14 cellular contexts compared by ENCODE assay signal in the genomic region with DNA sequence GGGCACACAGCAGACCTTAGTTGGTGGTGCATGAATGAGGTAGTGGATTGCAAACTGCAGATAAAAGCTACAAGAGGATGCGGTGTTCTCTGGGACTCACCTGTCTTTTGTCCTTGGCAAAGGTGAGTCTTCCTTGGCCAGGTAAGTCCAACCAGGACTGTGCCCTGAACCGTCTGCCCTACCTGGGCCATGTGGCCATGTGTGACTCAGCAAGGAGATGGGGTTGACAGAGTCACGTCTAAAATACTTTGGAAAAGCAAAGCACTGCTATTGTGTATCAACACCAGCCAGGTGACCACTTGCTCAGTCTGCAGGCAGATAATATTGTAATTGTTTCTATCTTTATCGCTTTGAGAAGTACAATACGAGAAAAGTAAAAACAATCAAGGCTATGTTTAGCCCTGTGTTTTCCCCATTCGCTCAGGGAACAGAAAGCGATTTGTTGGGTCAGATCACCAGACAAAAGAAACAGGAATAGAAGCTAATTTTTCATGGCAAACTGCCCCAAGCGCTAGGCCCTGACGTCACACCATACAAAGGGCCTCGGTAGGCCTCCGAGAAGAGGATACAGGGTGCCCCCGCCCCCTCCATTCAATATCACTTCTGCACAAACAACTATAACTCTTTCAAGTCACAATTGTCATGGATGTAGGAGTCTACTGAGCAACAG. TPM values are rescaled to one million over a fixed set of nuclear protein-coding genes. Genes with fewer than 3 reads are reported as not detected.
DNase-seq lines count a peak whose midpoint lies in the region; ATAC-seq, FAIRE-seq and TF ChIP-seq lines count a peak whose summit lies in the region.
"Had no signal": no experiment of that assay in that cellular context is flagged by ENCODE, and none has a peak within 500 bp of the region (broad histone marks: within the 10 kb centered on the region; RNA-seq: fewer than 3 reads in every experiment).

No MANE protein-coding gene starts in this region.

- no peak overlapping the region for H3K4me3 Mint-ChIP-seq in progenitor cell of endocrine pancreas (ENCODE audit: low read depth)

- H3K9ac ChIP-seq in BLaER1 treated with 17β-estradiol and CSF1 and Interleukin-3, amounts not matched to agents 10 nM and 100 nM, result peak overlapping the region in 1 of 11 experiments; percentile 47; a peak in 2 of 22 replicates
- H3K9ac ChIP-seq in SU-DHL-6 (ENCODE audit: low read length), result no peak overlapping the region

- H3K9me2 ChIP-seq in SU-DHL-6 (replicated peaks; ENCODE audit: insufficient read depth, low read length), result no peaks in the 10 kb centered on the region

- peaks cover 27 to 78% (median 61%) of the 10 kb centered on the region in 11 experiments for H3K36me3 ChIP-seq in BLaER1 treated with 17β-estradiol and CSF1 and Interleukin-3, amounts not matched to agents 10 nM and 100 nM
- H3K36me3 ChIP-seq in SU-DHL-6 (ENCODE audit: low read length), result peaks cover 51% of the 10 kb centered on the region
- H3K36me3 ChIP-seq in heart left ventricle, result peaks cover 0 to 23% (median 5%) of the 10 kb centered on the region in 9 donors

- H3K27me3 ChIP-seq in BLaER1 treated with 17β-estradiol and CSF1 and Interleukin-3, amounts not matched to agents 10 nM and 100 nM, result no peaks in the 10 kb centered on the region
- no peaks in the 10 kb centered on the region for H3K27me3 ChIP-seq in SU-DHL-6 (ENCODE audit: low read length)
- no peaks in the 10 kb centered on the region for H3K27me3 ChIP-seq in heart left ventricle

- peaks cover 0 to 3% (median 0%) of the 10 kb centered on the region in 11 experiments; a peak in 3 of 22 replicates for H4K20me1 ChIP-seq in BLaER1 treated with 17β-estradiol and CSF1 and Interleukin-3, amounts not matched to agents 10 nM and 100 nM
- peaks cover 9% of the 10 kb centered on the region for H4K20me1 ChIP-seq in SU-DHL-6 (ENCODE audit: low read depth, low read length)

- 26 to 34% (median 29%) methylated on average over 11 to 12 of the region's 12 CpGs for WGBS in heart left ventricle, 4 donors

- peaks cover 41 to 72% (median 58%) of the 10 kb centered on the region in 10 experiments for H3K4me1 ChIP-seq in BLaER1 treated with 17β-estradiol and CSF1 and Interleukin-3, amounts not matched to agents 10 nM and 100 nM
- H3K4me1 ChIP-seq in heart left ventricle, result peaks cover 7 to 100% (median 75%) of the 10 kb centered on the region in 12 donors
- H3K4me1 ChIP-seq: prostate gland had no signal

- no peak overlapping the region for H2AFZ ChIP-seq in SU-DHL-6 (ENCODE audit: low read depth, low read length, severe bottlenecking)

- peaks cover 100% of the 10 kb centered on the region for H3K79me2 ChIP-seq in SU-DHL-6 (ENCODE audit: insufficient read depth, low read length)

- H3K4me1 Mint-ChIP-seq in progenitor cell of endocrine pancreas (ENCODE audit: low read depth), result no peaks in the 10 kb centered on the region

- H3K36me3 Mint-ChIP-seq in progenitor cell of endocrine pancreas (ENCODE audit: insufficient read depth), result peaks cover 2% of the 10 kb centered on the region

- TF ChIP-seq POLR2A in heart left ventricle (IDR thresholded peaks at IDR 0.05), result peak in 1 of 2 donors; percentile 6

- ATAC-seq in heart left ventricle (peak; percentile 23 to 85 (median 44)), HG03442 (IDR thresholded peaks at IDR 0.05; ENCODE audit: unreplicated experiment) (no peak)

- intact Hi-C loops in heart left ventricle (cut with DNase I), result loop anchor here in 7 of 10 donors (2.0 to 10.0 kb wide), 3 partner anchors 14 to 50 kb away; no protein-coding TSS in a partner anchor

- no peaks in the 10 kb centered on the region for H3K27me3 Mint-ChIP-seq in progenitor cell of endocrine pancreas

- no peak overlapping the region for H3K4me3 ChIP-seq in BLaER1 treated with 17β-estradiol and CSF1 and Interleukin-3, amounts not matched to agents 10 nM and 100 nM
- H3K4me3 ChIP-seq in SU-DHL-6 (ENCODE audit: insufficient read depth, low read length, poor library complexity, severe bottlenecking) (no peak overlapping the region), heart left ventricle (no peak overlapping the region)
- H3K4me3 ChIP-seq: prostate gland had no signal

- no peaks in the 10 kb centered on the region for H3K9me3 Mint-ChIP-seq in progenitor cell of endocrine pancreas (ENCODE audit: low read depth)

- H3K27ac Mint-ChIP-seq in progenitor cell of endocrine pancreas, result peak overlapping the region; percentile 15

- H3K27ac ChIP-seq in BLaER1 treated with 17β-estradiol and CSF1 and Interleukin-3, amounts not matched to agents 10 nM and 100 nM, result peak overlapping the region in 7 of 11 experiments; percentile 7 to 86 (median 76); a peak in 10 of 22 replicates
- H3K27ac ChIP-seq in SU-DHL-6 (ENCODE audit: low read depth, low read length) (0 out of 2 replicates have a peak overlapping the region, but pooled peaks have one; percentile 14), heart left ventricle (peak overlapping the region; percentile 29 to 89 (median 74))
- H3K27ac ChIP-seq: prostate gland had no signal

- H3F3A ChIP-seq in SU-DHL-6 (ENCODE audit: insufficient read depth), result peaks cover 15% of the 10 kb centered on the region

- H3K4me2 ChIP-seq in BLaER1 treated with 17β-estradiol and CSF1 and Interleukin-3, amounts not matched to agents 10 nM and 100 nM, result peak overlapping the region; percentile 68 to 91 (median 86); a peak in 19 of 22 replicates
- H3K4me2 ChIP-seq in SU-DHL-6 (ENCODE audit: low read depth, low read length, poor library complexity, severe bottlenecking), result no peak overlapping the region

- TF ChIP-seq CTCF in SU-DHL-6 (IDR thresholded peaks at IDR 0.05; ENCODE audit: insufficient read depth, low read length, poor library complexity, severe bottlenecking) (no peak), heart left ventricle (IDR thresholded peaks at IDR 0.05) (no peak), progenitor cell of endocrine pancreas (IDR thresholded peaks at IDR 0.05; ENCODE audit: unreplicated experiment) (no peak)

- no peaks in the 10 kb centered on the region for H3K9me3 ChIP-seq in BLaER1 treated with 17β-estradiol and CSF1 and Interleukin-3, amounts not matched to agents 10 nM and 100 nM (replicated peaks in 1 of 11)
- H3K9me3 ChIP-seq in SU-DHL-6 (ENCODE audit: insufficient read depth, low read length) (no peaks in the 10 kb centered on the region), heart left ventricle (no peaks in the 10 kb centered on the region)
- H3K9me3 ChIP-seq: prostate gland had no signal

- DNase-seq in heart left ventricle, result peak; percentile 67 to 85 (median 76)
- no peak for DNase-seq in progenitor cell of endocrine pancreas (ENCODE audit: low spot score, unreplicated experiment)
- no peak for DNase-seq in stimulated activated CD4-positive, alpha-beta T cell treated with anti-CD3 and anti-CD28 coated beads, Interleukin-12 subunit alpha, Interleukin-12 subunit beta, amount 100 ng/mL, for 4 hours
- DNase-seq in urothelium cell line (ENCODE audit: low spot score), result no peak
- DNase-seq in NCI-H1105 (lab: John Stamatoyannopoulos, UW), result no peak
- DNase-seq: AML-193, cerebellar nuclear complex, NCI-H187 treated with DMSO at 0.1 percent for 48 hours, SHP77 had no signal

- FAIRE-seq in urothelium cell line (lab: Jason Lieb, UNC), result no peak
- FAIRE-seq: H1 had no signal

RNA-seq across cellular contexts. Expression of a gene that starts 57.3 kb away (rescaled TPM):
- total RNA-seq in heart left ventricle (10 to 100 TPM; 30.2 to 57.7 (median 36.3) TPM), progenitor cell of endocrine pancreas (36.8 and 39.8 TPM in 2 replicates)
- 10 to 100 TPM; 23.7 to 25.6 TPM for polyA plus RNA-seq in heart left ventricle

Comparison
In these comparisons a context has a peak if more than half of its experiments do, and no peak if none do; other contexts are left out.
1. H3K27ac ChIP-seq: peak in every context shown above with its lines; median percentile 76 in BLaER1 treated with 17β-estradiol and CSF1 and Interleukin-3, amounts not matched to agents 10 nM and 100 nM; 74 in heart left ventricle; 14 in SU-DHL-6.
2. DNase-seq: peak in heart left ventricle (5 of 5); none in progenitor cell of endocrine pancreas (single experiment), stimulated activated CD4-positive, alpha-beta T cell treated with anti-CD3 and anti-CD28 coated beads, Interleukin-12 subunit alpha, Interleukin-12 subunit beta, amount 100 ng/mL, for 4 hours (single experiment), urothelium cell line (single experiment) and NCI-H1105 (single experiment).